17 cellular contexts compared by ENCODE assay signal in the genomic region with DNA sequence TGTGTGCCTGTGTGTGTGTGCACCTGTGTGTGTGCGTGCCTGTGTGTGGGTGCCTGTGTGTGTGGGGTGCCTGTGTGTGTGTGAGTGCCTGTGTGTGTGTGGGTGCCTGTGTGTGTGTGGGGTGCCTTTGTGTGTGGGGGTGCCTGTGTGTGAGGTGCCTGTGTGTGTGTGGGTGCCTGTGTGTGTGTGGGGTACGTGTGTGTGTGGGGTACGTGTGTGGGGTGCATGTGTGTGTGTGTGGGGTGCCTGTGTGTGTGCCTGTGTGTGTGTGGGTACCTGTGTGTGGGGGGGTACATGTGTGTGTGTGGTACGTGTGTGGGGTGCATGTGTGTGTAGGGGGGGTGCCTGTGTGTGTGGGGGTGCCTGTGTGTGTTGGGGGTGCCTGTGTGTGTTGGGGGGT.
DNase-seq lines count a peak whose midpoint lies in the region; ATAC-seq and TF ChIP-seq lines count a peak whose summit lies in the region.
"Had no signal": no experiment of that assay in that cellular context is flagged by ENCODE, and none has a peak within 500 bp of the region (broad histone marks: within the 10 kb centered on the region; RNA-seq: fewer than 3 reads in every experiment).

No MANE protein-coding gene starts in this region.

- H2BK5ac ChIP-seq in IMR-90 (ENCODE audit: low read depth, low read length, poor library complexity, severe bottlenecking) = peak overlapping the region; percentile 44

- peaks cover 46% of the 10 kb centered on the region for H3K4me1 Mint-ChIP-seq in activated naive CD4-positive, alpha-beta T cell treated with anti-CD3 and anti-CD28 coated beads, Interleukin-2, amount 50 U/mL, for 24 hours
- H3K4me1 Mint-ChIP-seq in endothelial cell (ENCODE audit: unreplicated experiment) = peaks cover 52% of the 10 kb centered on the region
- H3K4me1 Mint-ChIP-seq in stimulated activated memory B cell treated with anti-CD40 and anti-IgM and Interleukin-4, amounts not matched to agents 10 μg/mL and 1 μg/mL and 100 μg/mL, for 72 hours = peaks cover 44% of the 10 kb centered on the region

- TF ChIP-seq POLR2A in IMR-90 (IDR thresholded peaks at IDR 0.05; ENCODE audit: low read depth, low read length) = no peak

- H3K27ac ChIP-seq in IMR-90 (ENCODE audit: insufficient read depth, low read length) = no peak overlapping the region
- H3K27ac ChIP-seq: GM23248 had no signal

- peak overlapping the region; percentile 72; the same call in 1 of the 2 replicates for H3K14ac ChIP-seq in IMR-90 (replicated peaks; ENCODE audit: low read depth, low read length)

- H3K9ac ChIP-seq in IMR-90 (ENCODE audit: low read depth, low read length) = no peak overlapping the region
- H3K9ac ChIP-seq: GM23248 had no signal

- 100% methylated on average over 1 of the region's 4 CpGs; no CpG with 5 or more reads in 1 of the 2 experiments for WGBS in IMR-90 (ENCODE audit: extremely low coverage in 2 of 2, insufficient read length in 1 of 2), 2 experiments

- no peak overlapping the region for H3K4me2 ChIP-seq in IMR-90 (ENCODE audit: low read depth, low read length)

- H2BK20ac ChIP-seq in IMR-90 (ENCODE audit: low read depth, low read length) = no peak overlapping the region

- no peaks in the 10 kb centered on the region for H3K36me3 ChIP-seq in IMR-90 (ENCODE audit: control insufficient read depth, insufficient read depth, low read length)

- H3K27ac Mint-ChIP-seq in activated naive CD4-positive, alpha-beta T cell treated with anti-CD3 and anti-CD28 coated beads, Interleukin-2, amount 50 U/mL, for 24 hours = no peak overlapping the region
- peak overlapping the region; percentile 82 for H3K27ac Mint-ChIP-seq in endothelial cell (ENCODE audit: unreplicated experiment)
- peak overlapping the region; percentile 9 for H3K27ac Mint-ChIP-seq in stimulated activated memory B cell treated with anti-CD40 and anti-IgM and Interleukin-4, amounts not matched to agents 10 μg/mL and 1 μg/mL and 100 μg/mL, for 72 hours

- H2AK9ac ChIP-seq in IMR-90 (replicated peaks; ENCODE audit: low read depth, low read length, poor library complexity) = no peak overlapping the region

- H3K4ac ChIP-seq in IMR-90 (ENCODE audit: low read depth, low read length) = peak overlapping the region; percentile 47; the same call in 1 of the 2 replicates

- dilution Hi-C loops in IMR-90 (cut with HindIII; ENCODE audit: low sequenced_read_pairs, unreplicated experiment) = no loop called here

- H2AFZ ChIP-seq in IMR-90 (replicated peaks; ENCODE audit: low read length, poor library complexity) = no peak overlapping the region
- H2AFZ ChIP-seq: GM23248 had no signal

- DNase-seq in activated naive CD4-positive, alpha-beta T cell (lab: John Stamatoyannopoulos, UW) = no peak
- no peak for DNase-seq in IMR-90
- no peak for DNase-seq in endothelial cell (ENCODE audit: low spot score)
- no peak for DNase-seq in NCI-H524 (lab: John Stamatoyannopoulos, UW)
- no peak for DNase-seq in COR-L47 (lab: John Stamatoyannopoulos, UW)
- no peak for DNase-seq in SW 1271 (lab: John Stamatoyannopoulos, UW)
- DNase-seq: Calu3, DMS79, GDM1, GM23248, Karpas-422, NCI-H1930, NCI-H2171 treated with DMSO at 0.1 percent for 48 hours, NCI-H510A, SHP77 treated with DMSO at 0.1 percent for 48 hours had no signal

- H3K9me1 ChIP-seq in IMR-90 (ENCODE audit: insufficient read depth, low read length) = peaks cover 13% of the 10 kb centered on the region

- no peaks in the 10 kb centered on the region for H3K9me3 Mint-ChIP-seq in activated naive CD4-positive, alpha-beta T cell treated with anti-CD3 and anti-CD28 coated beads, Interleukin-2, amount 50 U/mL, for 24 hours
- H3K9me3 Mint-ChIP-seq in endothelial cell (ENCODE audit: unreplicated experiment) = no peaks in the 10 kb centered on the region
- H3K9me3 Mint-ChIP-seq in stimulated activated memory B cell treated with anti-CD40 and anti-IgM and Interleukin-4, amounts not matched to agents 10 μg/mL and 1 μg/mL and 100 μg/mL, for 72 hours = no peaks in the 10 kb centered on the region

- no peak overlapping the region for H3K56ac ChIP-seq in IMR-90 (ENCODE audit: extremely low read depth, insufficient read depth, low read length)

- TF ChIP-seq RAD21 in IMR-90 (IDR thresholded peaks at IDR 0.05; ENCODE audit: low read length) = no peak

- peak overlapping the region; percentile 39 for H3K4me3 Mint-ChIP-seq in activated naive CD4-positive, alpha-beta T cell treated with anti-CD3 and anti-CD28 coated beads, Interleukin-2, amount 50 U/mL, for 24 hours
- H3K4me3 Mint-ChIP-seq in endothelial cell (ENCODE audit: unreplicated experiment) = no peak overlapping the region
- no peak overlapping the region for H3K4me3 Mint-ChIP-seq in stimulated activated memory B cell treated with anti-CD40 and anti-IgM and Interleukin-4, amounts not matched to agents 10 μg/mL and 1 μg/mL and 100 μg/mL, for 72 hours

- POLR2A ChIA-PET in IMR-90 (lab: Charles Lee; ENCODE audit: unreplicated experiment) = no interaction called here

- no peak overlapping the region; the same call in 2 of the 3 replicates for H2BK15ac ChIP-seq in IMR-90 (ENCODE audit: low read depth, low read length)

- no TSS peak for BruUV-seq in IMR-90 (replicated peaks; lab: Mats Ljungman, UMichigan)

- H4K8ac ChIP-seq in IMR-90 (ENCODE audit: low read depth in 2 of 2, low read length in 2 of 2) = no peak overlapping the region; a peak in 1 of 4 replicates

- no peak overlapping the region for H3K23ac ChIP-seq in IMR-90 (ENCODE audit: low read depth, low read length)

- H3K27me3 ChIP-seq in IMR-90 (ENCODE audit: control insufficient read depth, insufficient read depth, low read length) = no peaks in the 10 kb centered on the region

- peak overlapping the region; percentile 86 for H2AK5ac ChIP-seq in IMR-90 (ENCODE audit: low read depth, low read length)

- ATAC-seq in IMR-90 (ENCODE audit: low read depth) = no peak
- no peak for ATAC-seq in stimulated activated memory B cell treated with anti-CD40 and anti-IgM and Interleukin-4, amounts not matched to agents 10 μg/mL and 1 μg/mL and 100 μg/mL, for 72 hours

- H3K4me3 ChIP-seq in IMR-90 (ENCODE audit: insufficient read depth, low read depth, low read length) = no peak overlapping the region

- peaks cover 1% of the 10 kb centered on the region for H3K27me3 Mint-ChIP-seq in activated naive CD4-positive, alpha-beta T cell treated with anti-CD3 and anti-CD28 coated beads, Interleukin-2, amount 50 U/mL, for 24 hours
- H3K27me3 Mint-ChIP-seq in endothelial cell (ENCODE audit: unreplicated experiment) = peaks cover 10% of the 10 kb centered on the region
- peaks cover 10% of the 10 kb centered on the region for H3K27me3 Mint-ChIP-seq in stimulated activated memory B cell treated with anti-CD40 and anti-IgM and Interleukin-4, amounts not matched to agents 10 μg/mL and 1 μg/mL and 100 μg/mL, for 72 hours

- H3K4me1 ChIP-seq in IMR-90 (ENCODE audit: control insufficient read depth, insufficient read depth, low read length) = peaks cover 22% of the 10 kb centered on the region

- H4K5ac ChIP-seq in IMR-90 (ENCODE audit: low read depth, low read length) = no peak overlapping the region

- H4K91ac ChIP-seq in IMR-90 (ENCODE audit: insufficient read depth, low read depth, low read length) = no peak overlapping the region

- H3K36me3 Mint-ChIP-seq in activated naive CD4-positive, alpha-beta T cell treated with anti-CD3 and anti-CD28 coated beads, Interleukin-2, amount 50 U/mL, for 24 hours = no peaks in the 10 kb centered on the region
- H3K36me3 Mint-ChIP-seq in endothelial cell (ENCODE audit: low read depth, unreplicated experiment) = peaks cover 4% of the 10 kb centered on the region
- no peaks in the 10 kb centered on the region for H3K36me3 Mint-ChIP-seq in stimulated activated memory B cell treated with anti-CD40 and anti-IgM and Interleukin-4, amounts not matched to agents 10 μg/mL and 1 μg/mL and 100 μg/mL, for 72 hours

- in situ Hi-C loops in IMR-90 (cut with MboI; ENCODE audit: low sequenced_read_pairs) = no loop called here

- H3K18ac ChIP-seq in IMR-90 (ENCODE audit: low read depth, low read length) = no peak overlapping the region

- TF ChIP-seq CTCF in IMR-90 (conservative IDR thresholded peaks at IDR 0.05; ENCODE audit: low read depth, low read length) (no peak), endothelial cell (IDR thresholded peaks at IDR 0.05; ENCODE audit: unreplicated experiment) (no peak)

- peaks cover 42% of the 10 kb centered on the region for H4K20me1 ChIP-seq in IMR-90 (ENCODE audit: insufficient read depth, low read length)

- no peaks in the 10 kb centered on the region for H3K9me3 ChIP-seq in IMR-90 (ENCODE audit: control insufficient read depth, insufficient read depth, low read length)

- 0 out of 2 replicates have a peak overlapping the region, but pooled peaks have one; percentile 12 for H2BK120ac ChIP-seq in IMR-90 (ENCODE audit: low read depth, low read length)

- peaks cover 24 to 75% of the 10 kb centered on the region in 2 experiments for H3K79me1 ChIP-seq in IMR-90 (ENCODE audit: low read depth in 1 of 2, low read length in 2 of 2)

- intact Hi-C loops in IMR-90 (cut with micrococcal nuclease) = no loop called here

- CTCF ChIA-PET in IMR-90 (lab: Yijun Ruan, JAX) = no interaction called here

TF ChIP-seq in IMR-90, 13 proteins besides CTCF, POLR2A, EP300 and RAD21:
- no peak for TF ChIP-seq MAFK (IDR thresholded peaks at IDR 0.05; ENCODE audit: low read depth, low read length)
- no peak for TF ChIP-seq SMC3 (IDR thresholded peaks at IDR 0.05; ENCODE audit: low read depth, low read length)
- no peak for TF ChIP-seq MAZ (IDR thresholded peaks at IDR 0.05; ENCODE audit: borderline replicate concordance, low read depth, low read length)
- no peak for TF ChIP-seq CHD1 (IDR thresholded peaks at IDR 0.05; ENCODE audit: low read depth, low read length)
- TF ChIP-seq RFX5 (IDR thresholded peaks at IDR 0.05; ENCODE audit: low read depth, low read length) = no peak
- TF ChIP-seq NFE2L2 (IDR thresholded peaks at IDR 0.05; ENCODE audit: low read depth, low read length) = no peak
